ENCODE assay signal across 3 cellular contexts in genomic region chr18:9735879-9736278, GRCh38.
TF ChIP-seq lines count a peak whose summit lies in the region.

No MANE protein-coding gene starts in this region.

TF ChIP-seq in HEK293, 187 proteins besides CTCF, POLR2A, EP300 and RAD21 (continued from another document):
- TF ChIP-seq GFI1B (tag by site-specific recombination; IDR thresholded peaks at IDR 0.05) = no peak

TF ChIP-seq in WTC11, 78 proteins besides CTCF, POLR2A, EP300 and RAD21:
- TF ChIP-seq E2F1 (CRISPR knock-in tag; IDR thresholded peaks at IDR 0.05) = no peak
- TF ChIP-seq ZSCAN18 (CRISPR knock-in tag; IDR thresholded peaks at IDR 0.05) = no peak
- no peak for TF ChIP-seq ESRRA (CRISPR knock-in tag; IDR thresholded peaks at IDR 0.05; ENCODE audit: borderline replicate concordance)
- peak; percentile 17; the same call in 1 of the 2 replicates for TF ChIP-seq ZNF121 (CRISPR knock-in tag; IDR thresholded peaks at IDR 0.05)
TF ChIP-seq in WTC11: peak in this region for 1.

TF ChIP-seq in HepG2, 621 proteins besides CTCF, POLR2A, EP300 and RAD21 (continued from another document):
- no peak for TF ChIP-seq UBTF (CRISPR knock-in tag; IDR thresholded peaks at IDR 0.05)
- no peak for TF ChIP-seq GRHL1 (CRISPR knock-in tag; conservative IDR thresholded peaks at IDR 0.05)
- TF ChIP-seq ARID2 (CRISPR knock-in tag; IDR thresholded peaks at IDR 0.05; ENCODE audit: borderline replicate concordance) = no peak
- no peak for TF ChIP-seq PTBP1 (IDR thresholded peaks at IDR 0.05; ENCODE audit: low read depth, low read length, poor library complexity, severe bottlenecking)
- no peak for TF ChIP-seq PAXIP1 (CRISPR knock-in tag; conservative IDR thresholded peaks at IDR 0.05)
- TF ChIP-seq ZNF121 (CRISPR knock-in tag; IDR thresholded peaks at IDR 0.05) = peak; percentile 69
